In the genomic region with DNA sequence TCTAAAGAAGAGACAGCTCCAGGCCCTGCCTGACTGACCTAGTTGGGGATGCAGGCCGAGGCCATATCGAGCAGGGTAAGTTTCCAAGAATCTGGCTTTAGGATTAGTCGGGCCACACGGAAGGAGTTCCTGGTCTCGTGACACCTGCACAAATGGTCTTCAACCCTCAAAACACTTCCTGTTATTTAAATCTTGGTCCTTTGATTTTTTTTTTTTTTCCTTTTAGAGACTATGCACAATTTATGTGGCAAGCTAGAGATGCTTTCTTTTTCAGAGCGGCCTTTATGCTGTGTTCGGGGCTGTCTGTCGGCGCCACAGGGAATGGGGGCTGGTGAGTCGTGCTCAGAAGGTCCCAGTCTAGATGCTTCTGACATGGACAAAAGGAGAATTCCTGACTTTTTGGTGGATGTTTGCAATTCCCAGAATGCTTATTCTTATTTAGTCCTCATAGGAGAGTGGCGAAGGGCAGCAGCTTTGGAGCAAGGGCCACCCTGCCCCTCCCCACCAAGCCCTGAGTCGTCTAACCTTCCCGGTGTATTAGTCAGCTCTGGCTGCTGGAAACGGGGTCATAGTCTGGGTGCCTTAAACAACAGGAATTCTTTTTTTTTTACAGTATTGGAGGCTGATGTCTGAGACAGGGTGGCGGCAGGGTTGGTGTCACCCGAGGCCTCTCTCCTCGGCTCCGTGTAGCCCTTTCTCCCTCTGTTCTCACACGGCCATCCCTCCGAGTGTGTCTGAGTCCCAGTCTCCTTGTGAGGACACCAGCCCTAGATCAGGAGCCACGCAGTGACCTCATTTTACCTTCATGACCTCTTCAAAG, we compare ENCODE assay signal across 7 cellular contexts. TPM values are rescaled to one million over a fixed set of nuclear protein-coding genes. Genes with fewer than 3 reads are reported as not detected.
DNase-seq lines count a peak whose midpoint lies in the region; ATAC-seq and TF ChIP-seq lines count a peak whose summit lies in the region.

No MANE protein-coding gene starts in this region.

- intact Hi-C loops in IMR-90 (cut with micrococcal nuclease): no loop called here

- H3K9me1 ChIP-seq in IMR-90 (ENCODE audit: insufficient read depth, low read length): peaks cover 14% of the 10 kb centered on the region

- H3K4me2 ChIP-seq in IMR-90 (ENCODE audit: low read depth, low read length): peak overlapping the region; percentile 35

- peak overlapping the region; percentile 56 for H3K4ac ChIP-seq in IMR-90 (ENCODE audit: low read depth, low read length)

- peaks cover 2% of the 10 kb centered on the region for H3K9me3 ChIP-seq in IMR-90 (ENCODE audit: control insufficient read depth, insufficient read depth, low read length)
- 0 out of 2 replicates have a peak, but pooled peaks cover 3% of the 10 kb centered on the region for H3K9me3 ChIP-seq in iPS-20b (ENCODE audit: insufficient read depth, low read depth, low read length)
- H3K9me3 ChIP-seq in tibial nerve: peaks cover 0 to 3% (median 0%) of the 10 kb centered on the region in 4 donors

- TF ChIP-seq CTCF in IMR-90 (conservative IDR thresholded peaks at IDR 0.05; ENCODE audit: low read depth, low read length): no peak
- no peak for TF ChIP-seq CTCF in tibial nerve (IDR thresholded peaks at IDR 0.05)

- H3K9ac ChIP-seq in IMR-90 (ENCODE audit: low read depth, low read length) (no peak overlapping the region), iPS-20b (ENCODE audit: low read depth, low read length) (peak overlapping the region; percentile 16; the same call in 1 of the 2 replicates)

- peak; percentile 67 for DNase-seq in IMR-90
- DNase-seq in activated CD8-positive, alpha-beta memory T cell treated with anti-CD3 and anti-CD28 coated beads, Interleukin-2, amount 50 U/mL, for 1 hour (ENCODE audit: extremely low read depth): peak; percentile 24
- DNase-seq in stimulated activated naive CD8-positive, alpha-beta T cell treated with anti-CD3 and anti-CD28 coated beads, Interleukin-15, Interleukin-2, amounts not matched to agents 100 U/mL and 50 U/mL, for 24 hours: peak; percentile 22
- DNase-seq in ureter (ENCODE audit: low spot score): no peak
- no peak for DNase-seq in tibial nerve (ENCODE audit: low spot score in 2 of 2)

- no peaks in the 10 kb centered on the region for H3K27me3 ChIP-seq in IMR-90 (ENCODE audit: control insufficient read depth, insufficient read depth, low read length)
- no peaks in the 10 kb centered on the region for H3K27me3 ChIP-seq in iPS-20b (ENCODE audit: insufficient read depth, low read length)
- no peaks in the 10 kb centered on the region for H3K27me3 ChIP-seq in tibial nerve

- H3K36me3 ChIP-seq in IMR-90 (ENCODE audit: control insufficient read depth, insufficient read depth, low read length) (no peaks in the 10 kb centered on the region; the same call in 1 of the 2 replicates), iPS-20b (ENCODE audit: insufficient read depth, low read depth, low read length) (no peaks in the 10 kb centered on the region), tibial nerve (peaks cover 0 to 5% (median 0%) of the 10 kb centered on the region in 3 donors)

- no peak overlapping the region for H2BK5ac ChIP-seq in IMR-90 (ENCODE audit: low read depth, low read length, poor library complexity, severe bottlenecking)

- peak; percentile 9; the same call in 1 of the 2 replicates for TF ChIP-seq RAD21 in IMR-90 (IDR thresholded peaks at IDR 0.05; ENCODE audit: low read length)

- POLR2A ChIA-PET in IMR-90 (lab: Charles Lee; ENCODE audit: unreplicated experiment): interaction anchor here (0.6 kb wide), 1 partner anchor 19 kb away, joined by 3 read pairs; no protein-coding TSS in a partner anchor

- no peak overlapping the region for H2BK15ac ChIP-seq in IMR-90 (ENCODE audit: low read depth, low read length)

- CTCF ChIA-PET in IMR-90 (lab: Yijun Ruan, JAX): interaction anchor here (0.6 kb wide), 1 partner anchor 1951 kb away, joined by 3 read pairs; no protein-coding TSS in a partner anchor

- peak overlapping the region; percentile 57; the same call in 1 of the 2 replicates for H2AK5ac ChIP-seq in IMR-90 (ENCODE audit: low read depth, low read length)

- ATAC-seq in IMR-90 (ENCODE audit: low read depth) (peak; percentile 87), HG02884 (IDR thresholded peaks at IDR 0.05; ENCODE audit: unreplicated experiment) (no peak)
- ATAC-seq in stimulated activated naive CD8-positive, alpha-beta T cell treated with anti-CD3 and anti-CD28 coated beads, Interleukin-15, Interleukin-2, amounts not matched to agents 100 U/mL and 50 U/mL, for 24 hours: no peak

- peak overlapping the region; percentile 88 for H3K14ac ChIP-seq in IMR-90 (replicated peaks; ENCODE audit: low read depth, low read length)

- TF ChIP-seq POLR2A in IMR-90 (IDR thresholded peaks at IDR 0.05; ENCODE audit: low read depth, low read length) (no peak), tibial nerve (IDR thresholded peaks at IDR 0.05) (no peak)

- peak overlapping the region; percentile 42 for H2AK9ac ChIP-seq in IMR-90 (replicated peaks; ENCODE audit: low read depth, low read length, poor library complexity)

- in situ Hi-C loops in IMR-90 (cut with MboI; ENCODE audit: low sequenced_read_pairs): no loop called here

- H4K91ac ChIP-seq in IMR-90 (ENCODE audit: insufficient read depth, low read depth, low read length): peak overlapping the region; percentile 50

- H4K20me1 ChIP-seq in IMR-90 (ENCODE audit: insufficient read depth, low read length): peaks cover 49% of the 10 kb centered on the region

- no peak overlapping the region for H2AFZ ChIP-seq in IMR-90 (replicated peaks; ENCODE audit: low read length, poor library complexity)

- no peak overlapping the region for H3K18ac ChIP-seq in IMR-90 (ENCODE audit: low read depth, low read length)

- no TSS peak for BruUV-seq in IMR-90 (replicated peaks; lab: Mats Ljungman, UMichigan)

- H4K5ac ChIP-seq in IMR-90 (ENCODE audit: low read depth, low read length): no peak overlapping the region

- H3K4me1 ChIP-seq in IMR-90 (ENCODE audit: control insufficient read depth, insufficient read depth, low read length): peaks cover 15% of the 10 kb centered on the region
- H3K4me1 ChIP-seq in iPS-20b (ENCODE audit: insufficient read depth, low read length): peaks cover 41% of the 10 kb centered on the region
- H3K4me1 ChIP-seq in tibial nerve: peaks cover 0 to 54% (median 38%) of the 10 kb centered on the region in 4 donors

- dilution Hi-C loops in IMR-90 (cut with HindIII; ENCODE audit: low sequenced_read_pairs, unreplicated experiment): no loop called here

- H3K27ac ChIP-seq in IMR-90 (ENCODE audit: insufficient read depth, low read length): 0 out of 2 replicates have a peak overlapping the region, but pooled peaks have one; percentile 1
- no peak overlapping the region for H3K27ac ChIP-seq in iPS-20b (ENCODE audit: low read length)
- peak overlapping the region in 2 of 4 donors; percentile 60 to 68 for H3K27ac ChIP-seq in tibial nerve

- peak overlapping the region in 1 of 2 experiments; percentile 50; a peak in 1 of 4 replicates for H4K8ac ChIP-seq in IMR-90 (ENCODE audit: low read depth in 2 of 2, low read length in 2 of 2)

- TF ChIP-seq EP300 in tibial nerve (IDR thresholded peaks at IDR 0.05): no peak

- H3K56ac ChIP-seq in IMR-90 (ENCODE audit: extremely low read depth, insufficient read depth, low read length): no peak overlapping the region

- no peak overlapping the region for H3K4me3 ChIP-seq in IMR-90 (ENCODE audit: insufficient read depth, low read depth, low read length)
- H3K4me3 ChIP-seq in iPS-20b (ENCODE audit: low read length): no peak overlapping the region
- peak overlapping the region in 1 of 4 donors; percentile 28 for H3K4me3 ChIP-seq in tibial nerve

- H2BK20ac ChIP-seq in IMR-90 (ENCODE audit: low read depth, low read length): 0 out of 2 replicates have a peak overlapping the region, but pooled peaks have one; percentile 28

- peak overlapping the region; percentile 36; the same call in 1 of the 2 replicates for H2BK120ac ChIP-seq in IMR-90 (ENCODE audit: low read depth, low read length)

- 95% methylated on average over 4 of the region's 21 CpGs; no CpG with 5 or more reads in 1 of the 2 experiments for WGBS in IMR-90 (ENCODE audit: extremely low coverage in 2 of 2, insufficient read length in 1 of 2), 2 experiments
- 56 to 64% methylated on average over 21 of the region's 21 CpGs for WGBS in tibial nerve, 2 donors

- peak overlapping the region; percentile 33 for H3K23ac ChIP-seq in IMR-90 (ENCODE audit: low read depth, low read length)

- peaks cover 17 to 66% of the 10 kb centered on the region in 2 experiments for H3K79me1 ChIP-seq in IMR-90 (ENCODE audit: low read depth in 1 of 2, low read length in 2 of 2)

TF ChIP-seq in IMR-90, 13 proteins besides CTCF, POLR2A, EP300 and RAD21 (continues in another document):
- TF ChIP-seq MXI1 (IDR thresholded peaks at IDR 0.05; ENCODE audit: borderline replicate concordance, low read depth, low read length) (no peak), CHD1 (IDR thresholded peaks at IDR 0.05; ENCODE audit: low read depth, low read length) (no peak), RCOR1 (IDR thresholded peaks at IDR 0.05; ENCODE audit: insufficient replicate concordance, low read length) (no peak), NFE2L2 (IDR thresholded peaks at IDR 0.05; ENCODE audit: low read depth, low read length) (no peak), MAZ (IDR thresholded peaks at IDR 0.05; ENCODE audit: borderline replicate concordance, low read depth, low read length) (no peak), CEBPB (IDR thresholded peaks at IDR 0.05; ENCODE audit: low read depth, low read length) (no peak), SMC3 (IDR thresholded peaks at IDR 0.05; ENCODE audit: low read depth, low read length) (no peak), MAFK (IDR thresholded peaks at IDR 0.05; ENCODE audit: low read depth, low read length) (no peak), RFX5 (IDR thresholded peaks at IDR 0.05; ENCODE audit: low read depth, low read length) (no peak), FOS (IDR thresholded peaks at IDR 0.05; ENCODE audit: low read depth, low read length) (no peak; the same call in 1 of the 2 replicates)
- TF ChIP-seq, protein P1, sequence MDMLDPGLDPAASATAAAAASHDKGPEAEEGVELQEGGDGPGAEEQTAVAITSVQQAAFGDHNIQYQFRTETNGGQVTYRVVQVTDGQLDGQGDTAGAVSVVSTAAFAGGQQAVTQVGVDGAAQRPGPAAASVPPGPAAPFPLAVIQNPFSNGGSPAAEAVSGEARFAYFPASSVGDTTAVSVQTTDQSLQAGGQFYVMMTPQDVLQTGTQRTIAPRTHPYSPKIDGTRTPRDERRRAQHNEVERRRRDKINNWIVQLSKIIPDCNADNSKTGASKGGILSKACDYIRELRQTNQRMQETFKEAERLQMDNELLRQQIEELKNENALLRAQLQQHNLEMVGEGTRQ (IDR thresholded peaks at IDR 0.05; ENCODE audit: low read depth, low read length): no peak

RNA-seq across cellular contexts. Expression of a gene that starts 27.4 kb away (rescaled TPM):
- 8.2 and 9.4 TPM in 2 replicates for total RNA-seq in IMR-90 (2012; rRNA removed)
- polyA plus RNA-seq in IMR-90 (2012; rRNA removed): 31.0 and 33.7 TPM in 2 replicates
- 25.5 and 52.7 TPM in 2 replicates for polyA plus RNA-seq in IMR-90 (2012; cell fraction: cytosol; rRNA removed)
- polyA plus RNA-seq in IMR-90 (2012; cell fraction: nucleus; rRNA removed; ENCODE audit: low replicate concordance): 18.3 and 34.8 TPM in 2 replicates
- 17.5 TPM for total RNA-seq in ureter
- 10 to 100 TPM; 29.0 to 56.7 (median 34.5) TPM for total RNA-seq in tibial nerve

Comparison
In these comparisons a context has a peak if more than half of its experiments do, and no peak if none do; other contexts are left out.
1. DNase-seq: peak in IMR-90 (single experiment), activated CD8-positive, alpha-beta memory T cell treated with anti-CD3 and anti-CD28 coated beads, Interleukin-2, amount 50 U/mL, for 1 hour (single experiment) and stimulated activated naive CD8-positive, alpha-beta T cell treated with anti-CD3 and anti-CD28 coated beads, Interleukin-15, Interleukin-2, amounts not matched to agents 100 U/mL and 50 U/mL, for 24 hours (single experiment); none in ureter (single experiment) and tibial nerve (0 of 2).